ENCODE assay signal across 22 cellular contexts in the genomic region with DNA sequence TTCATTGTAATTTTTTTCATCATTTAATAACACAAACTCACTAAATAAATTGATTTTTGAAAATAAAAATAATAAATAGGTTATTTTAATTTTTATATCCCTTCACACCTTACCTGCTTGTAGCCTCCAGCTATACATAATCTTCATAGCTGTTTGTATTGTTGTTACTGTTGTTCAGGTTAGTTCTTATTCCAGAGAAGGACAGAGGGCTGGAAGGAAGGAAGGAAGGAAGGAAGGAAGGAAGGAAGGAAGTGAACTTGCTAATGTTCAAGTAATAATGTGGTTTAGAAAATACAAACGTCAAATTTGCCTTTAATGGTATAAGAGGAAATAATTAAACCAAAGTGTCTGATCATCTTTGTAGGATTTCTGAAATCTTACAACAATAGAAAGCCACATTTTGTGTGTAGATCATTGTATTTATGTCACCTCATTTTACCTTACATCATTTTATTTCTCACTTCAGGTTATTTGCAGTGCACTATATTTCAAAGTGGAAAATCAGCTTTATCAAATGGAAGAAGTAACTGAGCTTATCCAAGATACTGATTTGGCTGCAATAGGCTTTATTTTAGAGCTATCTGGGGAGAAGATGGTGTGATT.
A peak's percentile ranks its signal among the peaks of the same experiment; 100 is the strongest.
DNase-seq lines count a peak whose midpoint lies in the region; ATAC-seq, FAIRE-seq and TF ChIP-seq lines count a peak whose summit lies in the region.
"Had no signal": no experiment of that assay in that cellular context is flagged by ENCODE, and none has a peak within 500 bp of the region (broad histone marks: within the 10 kb centered on the region; RNA-seq: fewer than 3 reads in every experiment).

No MANE protein-coding gene starts in this region.

- FAIRE-seq in H54 (lab: Jason Lieb, UNC) (peak; percentile 43), astrocyte (lab: Jason Lieb, UNC) (peak; percentile 29)
- FAIRE-seq: D721Med, G401.6, GM12891, GM19239 had no signal

- H3K4me2 ChIP-seq in GM23248 (ENCODE audit: unreplicated experiment) (no peak overlapping the region), astrocyte (ENCODE audit: low read length) (no peak overlapping the region)
- H3K4me2 ChIP-seq: BLaER1 treated with 17β-estradiol and CSF1 and Interleukin-3, amounts not matched to agents 10 nM and 100 nM had no signal

- peaks cover 3% of the 10 kb centered on the region for H3K9me3 Mint-ChIP-seq in astrocyte (ENCODE audit: unreplicated experiment)
- H3K9me3 Mint-ChIP-seq: CD4-positive, alpha-beta T cell; CD8-positive, alpha-beta T cell had no signal

- H3K27ac ChIP-seq in GM23248 (no peak overlapping the region), astrocyte (ENCODE audit: low read depth, low read length) (no peak overlapping the region), caudate nucleus (ENCODE audit: low read depth, low read length) (no peak overlapping the region), gastrocnemius medialis (no peak overlapping the region), brain microvascular endothelial cell (no peak overlapping the region)
- H3K27ac ChIP-seq: BLaER1 treated with 17β-estradiol and CSF1 and Interleukin-3, amounts not matched to agents 10 nM and 100 nM; C4-2B had no signal

- H3K4me1 ChIP-seq in GM23248 (ENCODE audit: insufficient read depth) (peaks cover 11% of the 10 kb centered on the region), astrocyte (ENCODE audit: insufficient read depth, low read length) (peaks cover 2% of the 10 kb centered on the region), gastrocnemius medialis (no peaks in the 10 kb centered on the region)
- H3K4me1 ChIP-seq: Caco-2 had no signal

- no peak for TF ChIP-seq POLR2A in H54 (IDR thresholded peaks at IDR 0.05; ENCODE audit: low read depth, low read length)
- TF ChIP-seq POLR2A in gastrocnemius medialis (IDR thresholded peaks at IDR 0.05), result no peak

- H3K4me1 Mint-ChIP-seq in astrocyte (ENCODE audit: low read depth, unreplicated experiment), result peaks cover 13% of the 10 kb centered on the region
- H3K4me1 Mint-ChIP-seq: B cell had no signal

- no peak overlapping the region for H3K9ac ChIP-seq in GM23248
- no peak overlapping the region for H3K9ac ChIP-seq in astrocyte (ENCODE audit: low read length)
- H3K9ac ChIP-seq: BLaER1 treated with 17β-estradiol and CSF1 and Interleukin-3, amounts not matched to agents 10 nM and 100 nM had no signal

- H3K27me3 ChIP-seq in GM23248 (replicated peaks; ENCODE audit: insufficient read depth), result no peaks in the 10 kb centered on the region
- no peaks in the 10 kb centered on the region for H3K27me3 ChIP-seq in astrocyte (ENCODE audit: insufficient read depth, low read length)
- no peaks in the 10 kb centered on the region for H3K27me3 ChIP-seq in gastrocnemius medialis
- H3K27me3 ChIP-seq in brain microvascular endothelial cell (replicated peaks), result no peaks in the 10 kb centered on the region
- H3K27me3 ChIP-seq: BLaER1 treated with 17β-estradiol and CSF1 and Interleukin-3, amounts not matched to agents 10 nM and 100 nM had no signal

- no peaks in the 10 kb centered on the region for H3K27me3 Mint-ChIP-seq in astrocyte (ENCODE audit: low read depth, unreplicated experiment)
- H3K27me3 Mint-ChIP-seq: CD4-positive, alpha-beta T cell had no signal

- H3K9me3 ChIP-seq in GM23248 (ENCODE audit: low read depth) (no peaks in the 10 kb centered on the region), astrocyte (ENCODE audit: insufficient read depth, low read depth, low read length) (peaks cover 2% of the 10 kb centered on the region), gastrocnemius medialis (no peaks in the 10 kb centered on the region)
- H3K9me3 ChIP-seq: Caco-2 had no signal

- no peaks in the 10 kb centered on the region for H3K9me2 ChIP-seq in GM23248 (ENCODE audit: insufficient read depth)

- H2AFZ ChIP-seq in GM23248 (0 out of 2 replicates have a peak overlapping the region, but pooled peaks have one; percentile 39), astrocyte (ENCODE audit: low read depth, low read length) (no peak overlapping the region)

- no peaks in the 10 kb centered on the region for H4K20me1 ChIP-seq in GM23248 (ENCODE audit: insufficient read depth)
- no peaks in the 10 kb centered on the region for H4K20me1 ChIP-seq in astrocyte (ENCODE audit: insufficient read depth, low read length)
- H4K20me1 ChIP-seq: BLaER1 treated with 17β-estradiol and CSF1 and Interleukin-3, amounts not matched to agents 10 nM and 100 nM had no signal

- no peak overlapping the region for H3K27ac Mint-ChIP-seq in astrocyte (ENCODE audit: unreplicated experiment)
- H3K27ac Mint-ChIP-seq: B cell; CD4-positive, alpha-beta T cell; CD8-positive, alpha-beta T cell had no signal

- intact Hi-C loops in gastrocnemius medialis (cut with DNase I; ENCODE audit: low total_unique reads), result no loop called here

- H3K36me3 Mint-ChIP-seq in astrocyte (ENCODE audit: low read depth, unreplicated experiment), result no peaks in the 10 kb centered on the region
- H3K36me3 Mint-ChIP-seq: CD8-positive, alpha-beta T cell had no signal

- H3K79me2 ChIP-seq in GM23248 (ENCODE audit: insufficient read depth) (no peaks in the 10 kb centered on the region), astrocyte (ENCODE audit: insufficient read depth, low read length) (no peaks in the 10 kb centered on the region)

- DNase-seq in GM23248 (no peak), H54 (ENCODE audit: insufficient read length, low spot score) (no peak), astrocyte (ENCODE audit: low read depth) (no peak), caudate nucleus (lab: John Stamatoyannopoulos, UW) (no peak), gastrocnemius medialis (no peak), brain microvascular endothelial cell (no peak)
- DNase-seq in activated effector memory CD4-positive, alpha-beta T cell treated with anti-CD3 and anti-CD28 coated beads, Interleukin-2, amount 50 U/mL, for 16 hours, result no peak
- DNase-seq: 8988T; AML-193; Caco-2; Calu3; CD4-positive, alpha-beta T cell; CD8-positive, alpha-beta T cell; DMS79 treated with DMSO at 0.1 percent for 48 hours; GF-D8 had no signal

- no peak overlapping the region for H3K4me3 Mint-ChIP-seq in astrocyte (ENCODE audit: unreplicated experiment)
- H3K4me3 Mint-ChIP-seq: B cell; CD4-positive, alpha-beta T cell; CD8-positive, alpha-beta T cell had no signal

- no peak overlapping the region for H3K4me3 ChIP-seq in GM23248
- no peak overlapping the region for H3K4me3 ChIP-seq in astrocyte (ENCODE audit: insufficient read depth, low read depth, low read length)
- no peak overlapping the region for H3K4me3 ChIP-seq in gastrocnemius medialis
- no peak overlapping the region for H3K4me3 ChIP-seq in brain microvascular endothelial cell (ENCODE audit: low read depth, low read length)
- H3K4me3 ChIP-seq: BLaER1 treated with 17β-estradiol and CSF1 and Interleukin-3, amounts not matched to agents 10 nM and 100 nM had no signal

- H3K36me3 ChIP-seq in GM23248 (ENCODE audit: low read depth) (no peaks in the 10 kb centered on the region), astrocyte (ENCODE audit: insufficient read depth, low read length) (no peaks in the 10 kb centered on the region), gastrocnemius medialis (no peaks in the 10 kb centered on the region), brain microvascular endothelial cell (replicated peaks) (no peaks in the 10 kb centered on the region)

- H3F3A ChIP-seq in GM23248 (ENCODE audit: insufficient read depth), result no peaks in the 10 kb centered on the region

- no peak for ATAC-seq in gastrocnemius medialis
- ATAC-seq: CD8-positive, alpha-beta T cell had no signal

- in situ Hi-C loops in GM23248 (cut with MboI) (no loop called here), gastrocnemius medialis (cut with MboI; ENCODE audit: low sequenced_read_pairs in 4 of 4) (no loop called here), brain microvascular endothelial cell (cut with HindIII; ENCODE audit: low pct_ligation_motif_present, low sequenced_read_pairs) (no loop called here)

- TF ChIP-seq CTCF in astrocyte (IDR thresholded peaks at IDR 0.05; ENCODE audit: insufficient read depth, low read depth, low read length) (no peak), gastrocnemius medialis (IDR thresholded peaks at IDR 0.05 in 4 of 5, conservative IDR thresholded peaks at IDR 0.05 in 1 of 5) (no peak), brain microvascular endothelial cell (IDR thresholded peaks at IDR 0.05; ENCODE audit: low read depth, low read length, missing control alignments) (no peak)

- 87 to 92% methylated on average over 1 of the region's 1 CpG for WGBS in GM23248 (ENCODE audit: low coverage in 1 of 2, low lambda C conversion rate in 2 of 2, missing lambda C conversion rate in 2 of 2), 2 experiments
